8 cellular contexts compared by ENCODE assay signal in the genomic region with DNA sequence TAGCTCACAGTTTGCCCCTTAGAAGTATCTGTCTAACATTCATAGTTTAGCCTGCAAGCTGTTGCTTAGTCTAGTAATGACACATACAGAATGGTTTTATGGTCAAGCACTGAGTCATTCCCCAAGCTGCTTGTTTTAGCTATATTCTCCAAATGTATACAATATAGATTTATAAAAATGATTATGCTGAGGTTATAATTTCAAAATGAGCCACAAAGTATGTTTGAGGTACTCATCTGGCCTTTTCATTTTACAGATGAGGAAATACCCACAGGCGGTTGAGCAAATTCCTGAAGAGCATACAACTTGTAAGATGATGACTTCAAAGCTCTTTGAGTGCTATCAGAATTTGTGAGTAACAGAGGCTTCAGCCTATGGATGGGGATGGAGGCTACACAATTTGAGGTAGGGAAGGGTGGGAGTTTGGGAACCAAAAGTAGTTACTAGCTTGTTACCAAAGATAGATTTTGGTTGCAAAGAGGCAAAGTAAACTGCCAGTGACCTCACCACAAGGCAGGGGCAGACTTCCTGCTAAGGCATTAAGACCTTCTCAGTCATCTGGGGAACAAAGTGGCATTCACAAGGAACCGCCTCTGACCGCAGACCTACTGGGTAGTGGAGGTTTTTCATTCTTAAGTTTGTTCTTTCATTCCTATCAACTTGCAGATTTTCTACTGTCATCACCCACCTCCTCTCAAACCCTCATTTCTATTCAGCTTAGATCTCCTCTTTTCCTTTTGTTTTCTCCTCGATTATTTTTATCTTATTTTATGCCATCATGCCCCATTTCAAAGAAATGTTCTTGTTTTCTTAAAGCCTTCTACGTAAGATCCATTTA.
DNase-seq lines count a peak whose midpoint lies in the region; ATAC-seq, FAIRE-seq and TF ChIP-seq lines count a peak whose summit lies in the region.

No MANE protein-coding gene starts in this region.

- intact Hi-C loops in prostate gland (cut with DNase I) = no loop called here

- no peak overlapping the region for H3K4me3 ChIP-seq in prostate gland

- H3K36me3 Mint-ChIP-seq in activated naive CD8-positive, alpha-beta T cell treated with anti-CD3 and anti-CD28 coated beads for 36 hours = no peaks in the 10 kb centered on the region
- H3K36me3 Mint-ChIP-seq in progenitor cell of endocrine pancreas (ENCODE audit: insufficient read depth) = no peaks in the 10 kb centered on the region

- TF ChIP-seq CTCF in progenitor cell of endocrine pancreas (IDR thresholded peaks at IDR 0.05; ENCODE audit: unreplicated experiment) (no peak), prostate gland (IDR thresholded peaks at IDR 0.05) (no peak)

- H3K4me3 Mint-ChIP-seq in activated naive CD8-positive, alpha-beta T cell treated with anti-CD3 and anti-CD28 coated beads for 36 hours = no peak overlapping the region
- no peak overlapping the region for H3K4me3 Mint-ChIP-seq in progenitor cell of endocrine pancreas (ENCODE audit: low read depth)

- TF ChIP-seq POLR2A in prostate gland (IDR thresholded peaks at IDR 0.05) = no peak

- no peaks in the 10 kb centered on the region for H3K27me3 ChIP-seq in prostate gland (replicated peaks; ENCODE audit: insufficient read depth)

- FAIRE-seq in frontal cortex (lab: Jason Lieb, UNC) = no peak

- peaks cover 18% of the 10 kb centered on the region for H3K27me3 Mint-ChIP-seq in activated naive CD8-positive, alpha-beta T cell treated with anti-CD3 and anti-CD28 coated beads for 36 hours
- no peaks in the 10 kb centered on the region for H3K27me3 Mint-ChIP-seq in progenitor cell of endocrine pancreas

- 92% methylated on average over 5 of the region's 5 CpGs for WGBS in prostate gland

- no peaks in the 10 kb centered on the region for H3K9me3 Mint-ChIP-seq in activated naive CD8-positive, alpha-beta T cell treated with anti-CD3 and anti-CD28 coated beads for 36 hours
- H3K9me3 Mint-ChIP-seq in progenitor cell of endocrine pancreas (ENCODE audit: low read depth) = no peaks in the 10 kb centered on the region

- H3K4me1 ChIP-seq in prostate gland (replicated peaks) = no peaks in the 10 kb centered on the region

- no peaks in the 10 kb centered on the region for H3K36me3 ChIP-seq in prostate gland

- DNase-seq in ELF-1 (ENCODE audit: low read depth, low spot score) (peak; percentile 4), HS-27A (ENCODE audit: low read depth) (peak; percentile 94), progenitor cell of endocrine pancreas (ENCODE audit: low spot score, unreplicated experiment) (no peak), frontal cortex (ENCODE audit: low spot score in 2 of 2) (no peak), NCI-H1105 (lab: John Stamatoyannopoulos, UW) (no peak), prostate gland (ENCODE audit: low spot score) (no peak)
- DNase-seq in activated naive CD8-positive, alpha-beta T cell treated with anti-CD3 and anti-CD28 coated beads for 36 hours = peak; percentile 14

- peak; percentile 75 for ATAC-seq in GM21528 (IDR thresholded peaks at IDR 0.05; ENCODE audit: low FRiP score, unreplicated experiment)

- H3K9me3 ChIP-seq in prostate gland = no peaks in the 10 kb centered on the region

- H3K27ac ChIP-seq in prostate gland = no peak overlapping the region

- peak overlapping the region; percentile 3 for H3K27ac Mint-ChIP-seq in activated naive CD8-positive, alpha-beta T cell treated with anti-CD3 and anti-CD28 coated beads for 36 hours
- H3K27ac Mint-ChIP-seq in progenitor cell of endocrine pancreas = peak overlapping the region; percentile 49

- H3K4me1 Mint-ChIP-seq in activated naive CD8-positive, alpha-beta T cell treated with anti-CD3 and anti-CD28 coated beads for 36 hours = peaks cover 11% of the 10 kb centered on the region
- H3K4me1 Mint-ChIP-seq in progenitor cell of endocrine pancreas (ENCODE audit: low read depth) = peaks cover 42% of the 10 kb centered on the region

Comparison
In these comparisons a context has a peak if more than half of its experiments do, and no peak if none do; other contexts are left out.
1. DNase-seq: peak in ELF-1 (single experiment), HS-27A (single experiment) and activated naive CD8-positive, alpha-beta T cell treated with anti-CD3 and anti-CD28 coated beads for 36 hours (single experiment); none in progenitor cell of endocrine pancreas (single experiment), frontal cortex (0 of 2), NCI-H1105 (single experiment) and prostate gland (single experiment).